2 cellular contexts compared by ENCODE assay signal in the genomic region with DNA sequence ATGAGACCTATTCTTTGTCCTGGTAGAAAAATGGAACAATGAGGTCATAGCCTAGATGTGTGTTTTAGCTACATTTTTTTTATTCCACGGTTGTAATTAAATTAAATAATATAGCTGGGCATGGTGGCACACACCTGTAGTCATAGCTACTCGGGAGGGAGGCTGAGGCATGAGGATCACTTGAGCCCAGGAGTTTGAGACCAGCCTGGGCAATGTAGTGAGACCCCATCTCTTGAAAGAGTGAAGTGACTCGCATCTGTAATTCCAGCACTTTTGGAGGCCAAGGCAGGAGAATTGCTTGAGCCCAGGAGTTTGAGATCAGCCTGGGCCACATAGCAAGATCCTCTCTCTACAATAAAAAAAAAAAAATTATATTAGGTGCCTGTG.
TF ChIP-seq lines count a peak whose summit lies in the region.

No MANE protein-coding gene starts in this region.

TF ChIP-seq in A549, 52 proteins besides CTCF, POLR2A, EP300 and RAD21:
- TF ChIP-seq HEYL (CRISPR knock-in tag; IDR thresholded peaks at IDR 0.05) (no peak), NPAS2 (CRISPR knock-in tag; IDR thresholded peaks at IDR 0.05; ENCODE audit: borderline replicate concordance) (no peak), JUNB (IDR thresholded peaks at IDR 0.05) (no peak), BHLHE40 (IDR thresholded peaks at IDR 0.05; ENCODE audit: low read depth, low read length) (no peak), CEBPB (IDR thresholded peaks at IDR 0.05) (no peak), HOXB13 (CRISPR knock-in tag; IDR thresholded peaks at IDR 0.05; ENCODE audit: low read depth) (no peak), EHMT2 (IDR thresholded peaks at IDR 0.05; ENCODE audit: low read depth) (no peak), KDM1A (IDR thresholded peaks at IDR 0.05; ENCODE audit: low read depth) (no peak), ZNF302 (CRISPR knock-in tag; IDR thresholded peaks at IDR 0.05) (no peak), ZSCAN20 (CRISPR knock-in tag; IDR thresholded peaks at IDR 0.05) (no peak)
- TF ChIP-seq, protein P1, sequence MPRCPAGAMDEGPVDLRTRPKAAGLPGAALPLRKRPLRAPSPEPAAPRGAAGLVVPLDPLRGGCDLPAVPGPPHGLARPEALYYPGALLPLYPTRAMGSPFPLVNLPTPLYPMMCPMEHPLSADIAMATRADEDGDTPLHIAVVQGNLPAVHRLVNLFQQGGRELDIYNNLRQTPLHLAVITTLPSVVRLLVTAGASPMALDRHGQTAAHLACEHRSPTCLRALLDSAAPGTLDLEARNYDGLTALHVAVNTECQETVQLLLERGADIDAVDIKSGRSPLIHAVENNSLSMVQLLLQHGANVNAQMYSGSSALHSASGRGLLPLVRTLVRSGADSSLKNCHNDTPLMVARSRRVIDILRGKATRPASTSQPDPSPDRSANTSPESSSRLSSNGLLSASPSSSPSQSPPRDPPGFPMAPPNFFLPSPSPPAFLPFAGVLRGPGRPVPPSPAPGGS (IDR thresholded peaks at IDR 0.05): no peak
- TF ChIP-seq, protein P2, sequence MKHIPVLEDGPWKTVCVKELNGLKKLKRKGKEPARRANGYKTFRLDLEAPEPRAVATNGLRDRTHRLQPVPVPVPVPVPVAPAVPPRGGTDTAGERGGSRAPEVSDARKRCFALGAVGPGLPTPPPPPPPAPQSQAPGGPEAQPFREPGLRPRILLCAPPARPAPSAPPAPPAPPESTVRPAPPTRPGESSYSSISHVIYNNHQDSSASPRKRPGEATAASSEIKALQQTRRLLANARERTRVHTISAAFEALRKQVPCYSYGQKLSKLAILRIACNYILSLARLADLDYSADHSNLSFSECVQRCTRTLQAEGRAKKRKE (CRISPR knock-in tag; IDR thresholded peaks at IDR 0.05; ENCODE audit: low read depth): no peak
- TF ChIP-seq, protein P3, sequence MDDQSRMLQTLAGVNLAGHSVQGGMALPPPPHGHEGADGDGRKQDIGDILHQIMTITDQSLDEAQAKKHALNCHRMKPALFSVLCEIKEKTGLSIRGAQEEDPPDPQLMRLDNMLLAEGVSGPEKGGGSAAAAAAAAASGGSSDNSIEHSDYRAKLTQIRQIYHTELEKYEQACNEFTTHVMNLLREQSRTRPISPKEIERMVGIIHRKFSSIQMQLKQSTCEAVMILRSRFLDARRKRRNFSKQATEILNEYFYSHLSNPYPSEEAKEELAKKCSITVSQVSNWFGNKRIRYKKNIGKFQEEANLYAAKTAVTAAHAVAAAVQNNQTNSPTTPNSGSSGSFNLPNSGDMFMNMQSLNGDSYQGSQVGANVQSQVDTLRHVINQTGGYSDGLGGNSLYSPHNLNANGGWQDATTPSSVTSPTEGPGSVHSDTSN (IDR thresholded peaks at IDR 0.05): no peak

TF ChIP-seq in IMR-90, 13 proteins besides CTCF, POLR2A, EP300 and RAD21:
- TF ChIP-seq USF2 (IDR thresholded peaks at IDR 0.05; ENCODE audit: low read depth, low read length): no peak
- no peak for TF ChIP-seq NFE2L2 (IDR thresholded peaks at IDR 0.05; ENCODE audit: low read depth, low read length)
- TF ChIP-seq RCOR1 (IDR thresholded peaks at IDR 0.05; ENCODE audit: insufficient replicate concordance, low read length): no peak
- TF ChIP-seq RFX5 (IDR thresholded peaks at IDR 0.05; ENCODE audit: low read depth, low read length): no peak
- no peak for TF ChIP-seq MAFK (IDR thresholded peaks at IDR 0.05; ENCODE audit: low read depth, low read length)
- no peak for TF ChIP-seq ELK1 (IDR thresholded peaks at IDR 0.05; ENCODE audit: borderline replicate concordance, low read depth, low read length)
- no peak for TF ChIP-seq CHD1 (IDR thresholded peaks at IDR 0.05; ENCODE audit: low read depth, low read length)
- TF ChIP-seq MAZ (IDR thresholded peaks at IDR 0.05; ENCODE audit: borderline replicate concordance, low read depth, low read length): no peak
